Comparison of ENCODE assay signal across 8 cellular contexts in the genomic region with DNA sequence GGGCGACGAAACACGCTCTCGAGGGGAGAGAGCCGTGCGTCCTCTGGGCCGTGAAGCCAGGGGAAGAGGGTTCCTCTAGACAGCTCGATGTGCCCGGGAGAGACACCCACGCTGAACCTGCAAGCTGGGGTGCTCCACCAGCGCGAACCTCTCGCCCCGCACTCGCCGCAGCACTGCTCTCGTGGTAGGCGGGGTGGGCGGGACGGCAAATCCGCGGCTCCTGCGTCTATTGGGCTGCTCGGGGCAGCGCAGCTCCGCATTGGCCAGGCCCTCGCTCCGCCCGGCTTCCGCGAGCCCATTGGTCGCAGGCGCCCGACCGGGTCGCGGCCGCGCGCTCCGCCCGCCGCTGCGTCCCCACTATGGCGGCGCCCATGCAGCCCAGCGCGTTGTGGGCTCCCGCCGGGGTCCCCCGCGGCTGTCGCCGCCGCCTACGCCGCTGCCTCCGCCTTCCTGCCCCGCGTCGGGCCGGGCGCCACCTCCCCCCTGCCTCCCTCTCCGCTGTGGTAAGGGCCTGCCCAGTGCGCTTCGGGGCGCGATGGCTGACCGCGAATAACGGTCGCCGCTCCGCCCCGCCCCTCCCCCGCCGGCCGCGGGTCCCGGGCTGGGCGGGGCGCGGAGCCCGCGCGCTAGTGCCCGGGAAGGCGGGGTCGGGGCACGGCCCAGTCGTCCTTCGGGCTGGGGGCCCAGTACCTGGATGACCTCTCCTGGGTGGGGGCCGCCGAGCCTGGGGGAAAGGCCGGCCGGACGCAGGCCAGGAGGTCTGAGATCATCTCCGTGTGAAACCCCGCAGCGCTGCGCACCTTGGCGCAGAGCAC. TPM values are rescaled to one million over a fixed set of nuclear protein-coding genes. Genes with fewer than 3 reads are reported as not detected.
DNase-seq lines count a peak whose midpoint lies in the region; ATAC-seq, FAIRE-seq and TF ChIP-seq lines count a peak whose summit lies in the region.

A gene with protein sequence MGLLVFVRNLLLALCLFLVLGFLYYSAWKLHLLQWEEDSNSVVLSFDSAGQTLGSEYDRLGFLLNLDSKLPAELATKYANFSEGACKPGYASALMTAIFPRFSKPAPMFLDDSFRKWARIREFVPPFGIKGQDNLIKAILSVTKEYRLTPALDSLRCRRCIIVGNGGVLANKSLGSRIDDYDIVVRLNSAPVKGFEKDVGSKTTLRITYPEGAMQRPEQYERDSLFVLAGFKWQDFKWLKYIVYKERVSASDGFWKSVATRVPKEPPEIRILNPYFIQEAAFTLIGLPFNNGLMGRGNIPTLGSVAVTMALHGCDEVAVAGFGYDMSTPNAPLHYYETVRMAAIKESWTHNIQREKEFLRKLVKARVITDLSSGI (plus strand): TSS at position 346 of the 815 bp plus-strand sequence. CDS start 28,727 bp downstream, outside the sequence.

- peak; percentile 85 for ATAC-seq in GM21526 (IDR thresholded peaks at IDR 0.05; ENCODE audit: low FRiP score, unreplicated experiment)

- TF ChIP-seq CTCF in D721Med (IDR thresholded peaks at IDR 0.05; ENCODE audit: insufficient read depth, missing control alignments), result no peak

- DNase-seq in D721Med (ENCODE audit: insufficient read length, low spot score) (peak; percentile 58), HuH-7.5 (ENCODE audit: low spot score) (peak; percentile 84), OCI-M1 (lab: John Stamatoyannopoulos, UW) (peak; percentile 94), activated T-cell treated with anti-CD3 and anti-CD28 coated beads for 24 hours (ENCODE audit: low read depth) (peak; percentile 92), epithelial cell of prostate (ENCODE audit: low read depth, low spot score) (peak; percentile 66), mucosa of gallbladder (ENCODE audit: low spot score) (peak; percentile 93)
- peak; percentile 92 for DNase-seq in stimulated activated CD8-positive, alpha-beta memory T cell treated with anti-CD3 and anti-CD28 coated beads, Interleukin-4, amount 100 ng/mL, for 24 hours (ENCODE audit: low read depth)

- H3K27ac ChIP-seq in epithelial cell of prostate, result peak within 1 kb of the TSS; percentile 52

- no peak for FAIRE-seq in D721Med (lab: Jason Lieb, UNC)

RNA-seq across cellular contexts. Expression of the gene that starts here (rescaled TPM):
- total RNA-seq in mucosa of gallbladder, result 17.4 TPM

Comparison
In these comparisons a context has a peak if more than half of its experiments do, and no peak if none do; other contexts are left out.
1. Peak in every context shown above with its lines: DNase-seq, ATAC-seq and H3K27ac ChIP-seq.